Comparison of ENCODE assay signal across 1 cellular context in genomic region chr17:60135160-60135950, GRCh38.
A peak's percentile ranks its signal among the peaks of the same experiment; 100 is the strongest.
TF ChIP-seq lines count a peak whose summit lies in the region.

No MANE protein-coding gene starts in this region.

TF ChIP-seq in HepG2, 621 proteins besides CTCF, POLR2A, EP300 and RAD21 (continued from another document):
- TF ChIP-seq ATF5 (CRISPR knock-in tag; IDR thresholded peaks at IDR 0.05; ENCODE audit: low read depth) (no peak), ATRX (CRISPR knock-in tag; IDR thresholded peaks at IDR 0.05; ENCODE audit: borderline replicate concordance) (no peak), ZNF567 (CRISPR knock-in tag; IDR thresholded peaks at IDR 0.05; ENCODE audit: borderline replicate concordance) (peak; percentile 54; the same call in 1 of the 2 replicates), ZSCAN30 (CRISPR knock-in tag; IDR thresholded peaks at IDR 0.05) (no peak)
- TF ChIP-seq, protein P1, sequence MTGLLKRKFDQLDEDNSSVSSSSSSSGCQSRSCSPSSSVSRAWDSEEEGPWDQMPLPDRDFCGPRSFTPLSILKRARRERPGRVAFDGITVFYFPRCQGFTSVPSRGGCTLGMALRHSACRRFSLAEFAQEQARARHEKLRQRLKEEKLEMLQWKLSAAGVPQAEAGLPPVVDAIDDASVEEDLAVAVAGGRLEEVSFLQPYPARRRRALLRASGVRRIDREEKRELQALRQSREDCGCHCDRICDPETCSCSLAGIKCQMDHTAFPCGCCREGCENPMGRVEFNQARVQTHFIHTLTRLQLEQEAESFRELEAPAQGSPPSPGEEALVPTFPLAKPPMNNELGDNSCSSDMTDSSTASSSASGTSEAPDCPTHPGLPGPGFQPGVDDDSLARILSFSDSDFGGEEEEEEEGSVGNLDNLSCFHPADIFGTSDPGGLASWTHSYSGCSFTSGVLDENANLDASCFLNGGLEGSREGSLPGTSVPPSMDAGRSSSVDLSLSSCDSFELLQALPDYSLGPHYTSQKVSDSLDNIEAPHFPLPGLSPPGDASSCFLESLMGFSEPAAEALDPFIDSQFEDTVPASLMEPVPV (CRISPR knock-in tag; IDR thresholded peaks at IDR 0.05): peak; percentile 55; the same call in 1 of the 2 replicates
